Comparison of ENCODE assay signal across 2 cellular contexts in the genomic region with DNA sequence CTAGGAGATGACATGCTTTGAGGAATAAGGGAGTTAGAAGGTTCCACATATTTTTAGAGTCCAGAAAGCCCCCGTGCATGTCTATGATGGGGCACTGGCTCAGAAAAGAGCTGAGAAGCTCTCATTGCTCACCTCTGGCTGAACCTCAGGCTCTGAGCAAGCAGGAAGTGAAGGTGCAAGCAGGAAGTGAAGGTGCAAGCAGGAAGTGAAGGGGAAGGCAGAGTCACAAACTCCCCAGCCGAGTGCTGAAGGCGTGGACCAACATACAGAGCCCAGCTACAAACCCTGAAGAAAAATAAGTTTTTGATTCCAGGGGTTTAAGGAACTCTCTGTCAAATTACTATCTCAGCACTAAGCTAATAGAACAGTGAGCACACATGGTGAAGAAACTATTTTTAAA.
TF ChIP-seq lines count a peak whose summit lies in the region.

No MANE protein-coding gene starts in this region.

TF ChIP-seq in GM23338, 12 proteins besides CTCF, POLR2A, EP300 and RAD21:
- TF ChIP-seq, protein P1, sequence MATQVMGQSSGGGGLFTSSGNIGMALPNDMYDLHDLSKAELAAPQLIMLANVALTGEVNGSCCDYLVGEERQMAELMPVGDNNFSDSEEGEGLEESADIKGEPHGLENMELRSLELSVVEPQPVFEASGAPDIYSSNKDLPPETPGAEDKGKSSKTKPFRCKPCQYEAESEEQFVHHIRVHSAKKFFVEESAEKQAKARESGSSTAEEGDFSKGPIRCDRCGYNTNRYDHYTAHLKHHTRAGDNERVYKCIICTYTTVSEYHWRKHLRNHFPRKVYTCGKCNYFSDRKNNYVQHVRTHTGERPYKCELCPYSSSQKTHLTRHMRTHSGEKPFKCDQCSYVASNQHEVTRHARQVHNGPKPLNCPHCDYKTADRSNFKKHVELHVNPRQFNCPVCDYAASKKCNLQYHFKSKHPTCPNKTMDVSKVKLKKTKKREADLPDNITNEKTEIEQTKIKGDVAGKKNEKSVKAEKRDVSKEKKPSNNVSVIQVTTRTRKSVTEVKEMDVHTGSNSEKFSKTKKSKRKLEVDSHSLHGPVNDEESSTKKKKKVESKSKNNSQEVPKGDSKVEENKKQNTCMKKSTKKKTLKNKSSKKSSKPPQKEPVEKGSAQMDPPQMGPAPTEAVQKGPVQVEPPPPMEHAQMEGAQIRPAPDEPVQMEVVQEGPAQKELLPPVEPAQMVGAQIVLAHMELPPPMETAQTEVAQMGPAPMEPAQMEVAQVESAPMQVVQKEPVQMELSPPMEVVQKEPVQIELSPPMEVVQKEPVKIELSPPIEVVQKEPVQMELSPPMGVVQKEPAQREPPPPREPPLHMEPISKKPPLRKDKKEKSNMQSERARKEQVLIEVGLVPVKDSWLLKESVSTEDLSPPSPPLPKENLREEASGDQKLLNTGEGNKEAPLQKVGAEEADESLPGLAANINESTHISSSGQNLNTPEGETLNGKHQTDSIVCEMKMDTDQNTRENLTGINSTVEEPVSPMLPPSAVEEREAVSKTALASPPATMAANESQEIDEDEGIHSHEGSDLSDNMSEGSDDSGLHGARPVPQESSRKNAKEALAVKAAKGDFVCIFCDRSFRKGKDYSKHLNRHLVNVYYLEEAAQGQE (IDR thresholded peaks at IDR 0.05; ENCODE audit: unreplicated experiment), result no peak
- no peak for TF ChIP-seq ZNF114 (CRISPR knock-in tag; IDR thresholded peaks at IDR 0.05)
- no peak for TF ChIP-seq JUNB (IDR thresholded peaks at IDR 0.05; ENCODE audit: unreplicated experiment)
- no peak for TF ChIP-seq NANOG (IDR thresholded peaks at IDR 0.05; ENCODE audit: borderline replicate concordance)
- TF ChIP-seq, protein P2, sequence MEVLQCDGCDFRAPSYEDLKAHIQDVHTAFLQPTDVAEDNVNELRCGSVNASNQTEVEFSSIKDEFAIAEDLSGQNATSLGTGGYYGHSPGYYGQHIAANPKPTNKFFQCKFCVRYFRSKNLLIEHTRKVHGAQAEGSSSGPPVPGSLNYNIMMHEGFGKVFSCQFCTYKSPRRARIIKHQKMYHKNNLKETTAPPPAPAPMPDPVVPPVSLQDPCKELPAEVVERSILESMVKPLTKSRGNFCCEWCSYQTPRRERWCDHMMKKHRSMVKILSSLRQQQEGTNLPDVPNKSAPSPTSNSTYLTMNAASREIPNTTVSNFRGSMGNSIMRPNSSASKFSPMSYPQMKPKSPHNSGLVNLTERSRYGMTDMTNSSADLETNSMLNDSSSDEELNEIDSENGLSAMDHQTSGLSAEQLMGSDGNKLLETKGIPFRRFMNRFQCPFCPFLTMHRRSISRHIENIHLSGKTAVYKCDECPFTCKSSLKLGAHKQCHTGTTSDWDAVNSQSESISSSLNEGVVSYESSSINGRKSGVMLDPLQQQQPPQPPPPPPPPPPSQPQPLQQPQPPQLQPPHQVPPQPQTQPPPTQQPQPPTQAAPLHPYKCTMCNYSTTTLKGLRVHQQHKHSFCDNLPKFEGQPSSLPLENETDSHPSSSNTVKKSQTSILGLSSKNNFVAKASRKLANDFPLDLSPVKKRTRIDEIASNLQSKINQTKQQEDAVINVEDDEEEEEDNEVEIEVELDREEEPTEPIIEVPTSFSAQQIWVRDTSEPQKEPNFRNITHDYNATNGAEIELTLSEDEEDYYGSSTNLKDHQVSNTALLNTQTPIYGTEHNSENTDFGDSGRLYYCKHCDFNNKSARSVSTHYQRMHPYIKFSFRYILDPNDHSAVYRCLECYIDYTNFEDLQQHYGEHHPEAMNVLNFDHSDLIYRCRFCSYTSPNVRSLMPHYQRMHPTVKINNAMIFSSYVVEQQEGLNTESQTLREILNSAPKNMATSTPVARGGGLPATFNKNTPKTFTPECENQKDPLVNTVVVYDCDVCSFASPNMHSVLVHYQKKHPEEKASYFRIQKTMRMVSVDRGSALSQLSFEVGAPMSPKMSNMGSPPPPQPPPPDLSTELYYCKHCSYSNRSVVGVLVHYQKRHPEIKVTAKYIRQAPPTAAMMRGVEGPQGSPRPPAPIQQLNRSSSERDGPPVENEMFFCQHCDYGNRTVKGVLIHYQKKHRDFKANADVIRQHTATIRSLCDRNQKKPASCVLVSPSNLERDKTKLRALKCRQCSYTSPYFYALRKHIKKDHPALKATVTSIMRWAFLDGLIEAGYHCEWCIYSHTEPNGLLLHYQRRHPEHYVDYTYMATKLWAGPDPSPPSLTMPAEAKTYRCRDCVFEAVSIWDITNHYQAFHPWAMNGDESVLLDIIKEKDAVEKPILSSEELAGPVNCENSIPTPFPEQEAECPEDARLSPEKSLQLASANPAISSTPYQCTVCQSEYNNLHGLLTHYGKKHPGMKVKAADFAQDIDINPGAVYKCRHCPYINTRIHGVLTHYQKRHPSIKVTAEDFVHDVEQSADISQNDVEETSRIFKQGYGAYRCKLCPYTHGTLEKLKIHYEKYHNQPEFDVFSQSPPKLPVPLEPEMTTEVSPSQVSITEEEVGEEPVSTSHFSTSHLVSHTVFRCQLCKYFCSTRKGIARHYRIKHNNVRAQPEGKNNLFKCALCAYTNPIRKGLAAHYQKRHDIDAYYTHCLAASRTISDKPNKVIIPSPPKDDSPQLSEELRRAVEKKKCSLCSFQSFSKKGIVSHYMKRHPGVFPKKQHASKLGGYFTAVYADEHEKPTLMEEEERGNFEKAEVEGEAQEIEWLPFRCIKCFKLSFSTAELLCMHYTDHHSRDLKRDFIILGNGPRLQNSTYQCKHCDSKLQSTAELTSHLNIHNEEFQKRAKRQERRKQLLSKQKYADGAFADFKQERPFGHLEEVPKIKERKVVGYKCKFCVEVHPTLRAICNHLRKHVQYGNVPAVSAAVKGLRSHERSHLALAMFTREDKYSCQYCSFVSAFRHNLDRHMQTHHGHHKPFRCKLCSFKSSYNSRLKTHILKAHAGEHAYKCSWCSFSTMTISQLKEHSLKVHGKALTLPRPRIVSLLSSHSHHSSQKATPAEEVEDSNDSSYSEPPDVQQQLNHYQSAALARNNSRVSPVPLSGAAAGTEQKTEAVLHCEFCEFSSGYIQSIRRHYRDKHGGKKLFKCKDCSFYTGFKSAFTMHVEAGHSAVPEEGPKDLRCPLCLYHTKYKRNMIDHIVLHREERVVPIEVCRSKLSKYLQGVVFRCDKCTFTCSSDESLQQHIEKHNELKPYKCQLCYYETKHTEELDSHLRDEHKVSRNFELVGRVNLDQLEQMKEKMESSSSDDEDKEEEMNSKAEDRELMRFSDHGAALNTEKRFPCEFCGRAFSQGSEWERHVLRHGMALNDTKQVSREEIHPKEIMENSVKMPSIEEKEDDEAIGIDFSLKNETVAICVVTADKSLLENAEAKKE (CRISPR knock-in tag; IDR thresholded peaks at IDR 0.05), result no peak
- TF ChIP-seq POLR2AphosphoS5 (IDR thresholded peaks at IDR 0.05; ENCODE audit: low read depth), result no peak

TF ChIP-seq in K562, 482 proteins besides CTCF, POLR2A, EP300 and RAD21:
- TF ChIP-seq ELF1 (tag; IDR thresholded peaks at IDR 0.05), result 0 out of 2 replicates have a peak, but pooled peaks have one; percentile 27
- TF ChIP-seq, protein P3, sequence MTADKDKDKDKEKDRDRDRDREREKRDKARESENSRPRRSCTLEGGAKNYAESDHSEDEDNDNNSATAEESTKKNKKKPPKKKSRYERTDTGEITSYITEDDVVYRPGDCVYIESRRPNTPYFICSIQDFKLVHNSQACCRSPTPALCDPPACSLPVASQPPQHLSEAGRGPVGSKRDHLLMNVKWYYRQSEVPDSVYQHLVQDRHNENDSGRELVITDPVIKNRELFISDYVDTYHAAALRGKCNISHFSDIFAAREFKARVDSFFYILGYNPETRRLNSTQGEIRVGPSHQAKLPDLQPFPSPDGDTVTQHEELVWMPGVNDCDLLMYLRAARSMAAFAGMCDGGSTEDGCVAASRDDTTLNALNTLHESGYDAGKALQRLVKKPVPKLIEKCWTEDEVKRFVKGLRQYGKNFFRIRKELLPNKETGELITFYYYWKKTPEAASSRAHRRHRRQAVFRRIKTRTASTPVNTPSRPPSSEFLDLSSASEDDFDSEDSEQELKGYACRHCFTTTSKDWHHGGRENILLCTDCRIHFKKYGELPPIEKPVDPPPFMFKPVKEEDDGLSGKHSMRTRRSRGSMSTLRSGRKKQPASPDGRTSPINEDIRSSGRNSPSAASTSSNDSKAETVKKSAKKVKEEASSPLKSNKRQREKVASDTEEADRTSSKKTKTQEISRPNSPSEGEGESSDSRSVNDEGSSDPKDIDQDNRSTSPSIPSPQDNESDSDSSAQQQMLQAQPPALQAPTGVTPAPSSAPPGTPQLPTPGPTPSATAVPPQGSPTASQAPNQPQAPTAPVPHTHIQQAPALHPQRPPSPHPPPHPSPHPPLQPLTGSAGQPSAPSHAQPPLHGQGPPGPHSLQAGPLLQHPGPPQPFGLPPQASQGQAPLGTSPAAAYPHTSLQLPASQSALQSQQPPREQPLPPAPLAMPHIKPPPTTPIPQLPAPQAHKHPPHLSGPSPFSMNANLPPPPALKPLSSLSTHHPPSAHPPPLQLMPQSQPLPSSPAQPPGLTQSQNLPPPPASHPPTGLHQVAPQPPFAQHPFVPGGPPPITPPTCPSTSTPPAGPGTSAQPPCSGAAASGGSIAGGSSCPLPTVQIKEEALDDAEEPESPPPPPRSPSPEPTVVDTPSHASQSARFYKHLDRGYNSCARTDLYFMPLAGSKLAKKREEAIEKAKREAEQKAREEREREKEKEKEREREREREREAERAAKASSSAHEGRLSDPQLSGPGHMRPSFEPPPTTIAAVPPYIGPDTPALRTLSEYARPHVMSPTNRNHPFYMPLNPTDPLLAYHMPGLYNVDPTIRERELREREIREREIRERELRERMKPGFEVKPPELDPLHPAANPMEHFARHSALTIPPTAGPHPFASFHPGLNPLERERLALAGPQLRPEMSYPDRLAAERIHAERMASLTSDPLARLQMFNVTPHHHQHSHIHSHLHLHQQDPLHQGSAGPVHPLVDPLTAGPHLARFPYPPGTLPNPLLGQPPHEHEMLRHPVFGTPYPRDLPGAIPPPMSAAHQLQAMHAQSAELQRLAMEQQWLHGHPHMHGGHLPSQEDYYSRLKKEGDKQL (CRISPR knock-in tag; IDR thresholded peaks at IDR 0.05; ENCODE audit: borderline replicate concordance), result no peak
- TF ChIP-seq U2AF2 (optimal IDR thresholded peaks at IDR 0.05; ENCODE audit: low read depth, low read length), result no peak
